Comparison of ENCODE assay signal across 1 cellular context in the genomic region with DNA sequence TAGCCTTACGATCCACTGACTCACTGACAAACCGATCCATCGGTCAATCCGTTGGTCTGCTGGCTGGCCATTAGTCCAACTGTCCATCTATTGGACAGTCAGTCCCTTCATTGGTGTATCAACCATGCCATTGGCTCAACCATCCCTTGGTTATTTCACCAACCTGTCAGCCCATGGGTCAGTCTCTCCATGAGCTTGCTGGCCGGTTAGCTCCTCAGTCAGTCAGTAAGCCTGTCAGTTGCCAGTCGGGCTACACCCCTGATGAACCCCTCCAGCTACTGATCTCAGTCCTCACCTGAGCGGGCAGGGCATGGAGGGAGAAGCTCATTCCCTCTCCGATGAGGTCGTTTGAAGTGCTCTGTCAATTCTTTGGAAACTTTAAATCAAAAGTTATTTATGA.
TF ChIP-seq lines count a peak whose summit lies in the region.

No MANE protein-coding gene starts in this region.

TF ChIP-seq in H1, 55 proteins besides CTCF, POLR2A, EP300 and RAD21:
- no peak for TF ChIP-seq CEBPB (IDR thresholded peaks at IDR 0.05; ENCODE audit: low read depth, low read length)
